ENCODE assay signal across 6 cellular contexts in genomic region chr9:112720113-112720512, GRCh38. TPM values are rescaled to one million over a fixed set of nuclear protein-coding genes. Genes with fewer than 3 reads are reported as not detected.
DNase-seq lines count a peak whose midpoint lies in the region; ATAC-seq and TF ChIP-seq lines count a peak whose summit lies in the region.
"Not testable (repeated sequence)": the region's sequence is repeated elsewhere in the genome, so short reads cannot be mapped to it uniquely, and the experiment has no call there.

No MANE protein-coding gene starts in this region.

- H3K36me3 ChIP-seq in HEK293 (ENCODE audit: control insufficient read depth in 2 of 2, insufficient read depth in 1 of 2, low read length in 2 of 2); mesenchymal stem cell (ENCODE audit: control insufficient read depth in 1 of 2, insufficient read depth in 2 of 2, low read depth in 1 of 2, low read length in 2 of 2); trophoblast cell (ENCODE audit: control insufficient read depth in 1 of 2, insufficient read depth in 2 of 2, low read length in 2 of 2); subcutaneous abdominal adipose tissue (ENCODE audit: control insufficient read depth in 5 of 5, insufficient read depth in 5 of 5, low read length in 5 of 5): not testable (repeated sequence)

- H4K91ac ChIP-seq in mesenchymal stem cell (ENCODE audit: low read length); trophoblast cell (ENCODE audit: low read depth, low read length): not testable (repeated sequence)

- H3K9ac ChIP-seq in mesenchymal stem cell (ENCODE audit: low read length): peak overlapping the region; percentile 79
- not testable (repeated sequence) for H3K9ac ChIP-seq in trophoblast cell (ENCODE audit: low read length); subcutaneous abdominal adipose tissue (ENCODE audit: low read length in 5 of 5)

- not testable (repeated sequence) for H2BK120ac ChIP-seq in mesenchymal stem cell (ENCODE audit: low read depth, low read length); trophoblast cell (ENCODE audit: insufficient read depth, low read length, poor library complexity)

- H3K27ac ChIP-seq in HEK293 (ENCODE audit: extremely low read depth, low read depth, low read length); mesenchymal stem cell (ENCODE audit: low read length, poor library complexity, severe bottlenecking); trophoblast cell (ENCODE audit: low read depth, low read length): not testable (repeated sequence)
- H3K27ac ChIP-seq in subcutaneous abdominal adipose tissue (ENCODE audit: low read depth, low read length): peak overlapping the region; percentile 83

- not testable (repeated sequence) for H3K18ac ChIP-seq in mesenchymal stem cell (ENCODE audit: low read depth in 1 of 2, low read length in 2 of 2); trophoblast cell (ENCODE audit: low read length)

- H3K4ac ChIP-seq in mesenchymal stem cell (ENCODE audit: low read depth in 1 of 2, low read length in 2 of 2); trophoblast cell (ENCODE audit: low read depth, low read length): not testable (repeated sequence)

- not testable (repeated sequence) for H3K79me1 ChIP-seq in mesenchymal stem cell (replicated peaks; ENCODE audit: low read length, poor library complexity, severe bottlenecking); trophoblast cell (ENCODE audit: low read length)

- not testable (repeated sequence) for H3K4me1 Mint-ChIP-seq in activated T-helper 17 cell treated with anti-CD3 and anti-CD28 coated beads, Interleukin-2, amount 50 U/mL, for 72 hours
- H3K4me1 Mint-ChIP-seq in activated naive CD8-positive, alpha-beta T cell treated with anti-CD3 and anti-CD28 coated beads, Interleukin-2, amount 50 U/mL, for 24 hours: peaks cover 33% of the 10 kb centered on the region

- not testable (repeated sequence) for H2BK12ac ChIP-seq in mesenchymal stem cell (ENCODE audit: low read length in 2 of 2); trophoblast cell (ENCODE audit: low read length)

- H2AFZ ChIP-seq in mesenchymal stem cell (ENCODE audit: low read depth, low read length); trophoblast cell (ENCODE audit: insufficient read depth, low read length, poor library complexity): not testable (repeated sequence)

- not testable (repeated sequence) for H4K12ac ChIP-seq in trophoblast cell (ENCODE audit: low read depth, low read length)

- not testable (repeated sequence) for H3K4me3 ChIP-seq in HEK293 (ENCODE audit: low read depth, low read length); mesenchymal stem cell (ENCODE audit: insufficient read depth in 1 of 2, low read depth in 1 of 2, low read length in 2 of 2); trophoblast cell (ENCODE audit: low read depth, low read length); subcutaneous abdominal adipose tissue (ENCODE audit: low read depth in 1 of 5, low read length in 5 of 5)

- peaks cover 13% of the 10 kb centered on the region for H3K36me3 Mint-ChIP-seq in activated T-helper 17 cell treated with anti-CD3 and anti-CD28 coated beads, Interleukin-2, amount 50 U/mL, for 72 hours (ENCODE audit: low read depth)
- not testable (repeated sequence) for H3K36me3 Mint-ChIP-seq in activated naive CD8-positive, alpha-beta T cell treated with anti-CD3 and anti-CD28 coated beads, Interleukin-2, amount 50 U/mL, for 24 hours (ENCODE audit: low read depth)

- H3K4me1 ChIP-seq in HEK293 (ENCODE audit: control insufficient read depth, insufficient read depth, low read length); mesenchymal stem cell (ENCODE audit: control insufficient read depth, insufficient read depth, low read depth, low read length); trophoblast cell (ENCODE audit: control insufficient read depth in 1 of 2, insufficient read depth in 2 of 2, low read length in 2 of 2): not testable (repeated sequence)
- H3K4me1 ChIP-seq in subcutaneous abdominal adipose tissue (ENCODE audit: control insufficient read depth in 5 of 5, insufficient read depth in 5 of 5, low read length in 5 of 5): peaks cover 3 to 25% (median 11%) of the 10 kb centered on the region in 5 donors

- H2BK15ac ChIP-seq in mesenchymal stem cell (ENCODE audit: low read depth, poor library complexity, severe bottlenecking): not testable (repeated sequence)

- WGBS in mesenchymal stem cell: 100% methylated on average over 1 of the region's 4 CpGs
- no CpG with 5 or more reads among the region's 4 CpGs for WGBS in trophoblast cell (ENCODE audit: extremely low coverage, insufficient coverage, insufficient read length)

- not testable (repeated sequence) for H2BK5ac ChIP-seq in mesenchymal stem cell (ENCODE audit: low read depth, low read length, poor library complexity, severe bottlenecking); trophoblast cell (ENCODE audit: low read depth, low read length, poor library complexity)

- ATAC-seq in activated T-helper 17 cell treated with anti-CD3 and anti-CD28 coated beads, Interleukin-2, amount 50 U/mL, for 72 hours (replicated peaks); activated naive CD8-positive, alpha-beta T cell treated with anti-CD3 and anti-CD28 coated beads, Interleukin-2, amount 50 U/mL, for 24 hours: not testable (repeated sequence)

- H3K4me3 Mint-ChIP-seq in activated T-helper 17 cell treated with anti-CD3 and anti-CD28 coated beads, Interleukin-2, amount 50 U/mL, for 72 hours; activated naive CD8-positive, alpha-beta T cell treated with anti-CD3 and anti-CD28 coated beads, Interleukin-2, amount 50 U/mL, for 24 hours: not testable (repeated sequence)

- not testable (repeated sequence) for H3K9me3 Mint-ChIP-seq in activated T-helper 17 cell treated with anti-CD3 and anti-CD28 coated beads, Interleukin-2, amount 50 U/mL, for 72 hours; activated naive CD8-positive, alpha-beta T cell treated with anti-CD3 and anti-CD28 coated beads, Interleukin-2, amount 50 U/mL, for 24 hours

- POLR2A ChIA-PET in HEK293 (lab: Yijun Ruan, JAX): not testable (repeated sequence)

- H3K27me3 ChIP-seq in mesenchymal stem cell (ENCODE audit: control insufficient read depth in 1 of 2, insufficient read depth in 1 of 2, low read length in 2 of 2); trophoblast cell (ENCODE audit: insufficient read depth, low read length); subcutaneous abdominal adipose tissue (ENCODE audit: control insufficient read depth in 5 of 5, insufficient read depth in 4 of 5, low read length in 5 of 5): not testable (repeated sequence)

- peak overlapping the region; percentile 44 for H3K27ac Mint-ChIP-seq in activated T-helper 17 cell treated with anti-CD3 and anti-CD28 coated beads, Interleukin-2, amount 50 U/mL, for 72 hours
- H3K27ac Mint-ChIP-seq in activated naive CD8-positive, alpha-beta T cell treated with anti-CD3 and anti-CD28 coated beads, Interleukin-2, amount 50 U/mL, for 24 hours: peak overlapping the region; percentile 68

- H3K27me3 Mint-ChIP-seq in activated T-helper 17 cell treated with anti-CD3 and anti-CD28 coated beads, Interleukin-2, amount 50 U/mL, for 72 hours; activated naive CD8-positive, alpha-beta T cell treated with anti-CD3 and anti-CD28 coated beads, Interleukin-2, amount 50 U/mL, for 24 hours: not testable (repeated sequence)

- H4K8ac ChIP-seq in mesenchymal stem cell (ENCODE audit: low read length); trophoblast cell (ENCODE audit: low read depth, low read length): not testable (repeated sequence)

- CTCF ChIA-PET in HEK293 (lab: Yijun Ruan, JAX): interaction anchor here (0.6 to 4.3 kb wide), 4 partner anchors 73 to 620 kb away, joined by 3 to 20 read pairs (median 4); no protein-coding TSS in a partner anchor

- H3K14ac ChIP-seq in mesenchymal stem cell (ENCODE audit: low read length in 2 of 2); trophoblast cell (ENCODE audit: low read length): not testable (repeated sequence)

- H3K9me3 ChIP-seq in HEK293 (ENCODE audit: control insufficient read depth, insufficient read depth, low read depth, low read length); mesenchymal stem cell (ENCODE audit: control insufficient read depth, low read length); trophoblast cell (ENCODE audit: insufficient read depth, low read depth, low read length); subcutaneous abdominal adipose tissue (ENCODE audit: control insufficient read depth in 5 of 5, low read length in 5 of 5): not testable (repeated sequence)

- not testable (repeated sequence) for H3K23ac ChIP-seq in mesenchymal stem cell (ENCODE audit: low read length in 2 of 2); trophoblast cell (ENCODE audit: low read length)

- H3K79me2 ChIP-seq in trophoblast cell (ENCODE audit: control insufficient read depth, insufficient read depth, low read length, poor library complexity): not testable (repeated sequence)

- not testable (repeated sequence) for H2AK5ac ChIP-seq in mesenchymal stem cell (ENCODE audit: low read length, severe bottlenecking); trophoblast cell (ENCODE audit: low read length)

- not testable (repeated sequence) for DNase-seq in activated naive CD8-positive, alpha-beta T cell treated with anti-CD3 and anti-CD28 coated beads, Interleukin-2, amount 50 U/mL, for 24 hours; mesenchymal stem cell
- DNase-seq in trophoblast cell: peak; percentile 41 to 42

- TF ChIP-seq CTCF in HEK293 (tag by site-specific recombination; IDR thresholded peaks at IDR 0.05): not testable (repeated sequence)

- H3K4me2 ChIP-seq in mesenchymal stem cell (ENCODE audit: low read length, poor library complexity, severe bottlenecking); trophoblast cell (ENCODE audit: low read length): not testable (repeated sequence)

RNA-seq across cellular contexts. Expression of gene INIP, which starts 2.2 kb away (rescaled TPM):
- total RNA-seq in activated T-helper 17 cell treated with anti-CD3 and anti-CD28 coated beads, Interleukin-2, amount 50 U/mL, for 72 hours: 10 to 100 TPM; 30.7 to 34.6 TPM
- 10.1 TPM for polyA plus RNA-seq in mesenchymal stem cell (2013, experiment 1 of 2)
- polyA plus RNA-seq in mesenchymal stem cell (2013, experiment 2 of 2): 11.7 TPM
- 12.7 and 12.8 TPM in 2 replicates for polyA plus RNA-seq in trophoblast cell (2013)

RNA-seq across cellular contexts. Expression of gene SNX30, which starts 30.4 kb away (rescaled TPM):
- total RNA-seq in activated T-helper 17 cell treated with anti-CD3 and anti-CD28 coated beads, Interleukin-2, amount 50 U/mL, for 72 hours: 1 to 10 TPM; 3.5 to 7.2 TPM
- polyA plus RNA-seq in mesenchymal stem cell (2013, experiment 1 of 2): 14.3 TPM
- polyA plus RNA-seq in mesenchymal stem cell (2013, experiment 2 of 2): 15.1 TPM
- 9.6 and 9.9 TPM in 2 replicates for polyA plus RNA-seq in trophoblast cell (2013)
